Comparison of ENCODE assay signal across 20 cellular contexts in genomic region chr9:129901922-129902321, GRCh38.
A peak's percentile ranks its signal among the peaks of the same experiment; 100 is the strongest.
DNase-seq lines count a peak whose midpoint lies in the region; ATAC-seq and TF ChIP-seq lines count a peak whose summit lies in the region.
"Had no signal": no experiment of that assay in that cellular context is flagged by ENCODE, and none has a peak within 500 bp of the region (broad histone marks: within the 10 kb centered on the region; RNA-seq: fewer than 3 reads in every experiment).

No MANE protein-coding gene starts in this region.

- peak overlapping the region; percentile 52 for H3K27ac Mint-ChIP-seq in T-helper 1 cell treated with Interleukin-12 subunit alpha and Interleukin-12 subunit beta and Interleukin-4 antibody, amounts not matched to agents 30 μg/mL and 1 μg/mL, for 36 hours
- H3K27ac Mint-ChIP-seq in activated naive CD8-positive, alpha-beta T cell = peak overlapping the region; percentile 86
- H3K27ac Mint-ChIP-seq in naive thymus-derived CD4-positive, alpha-beta T cell = peak overlapping the region; percentile 58 to 97 (median 81)

- POLR2A ChIA-PET in naive thymus-derived CD4-positive, alpha-beta T cell (lab: Charles Lee) = interaction anchor here (0.6 to 2.1 kb wide), 2 partner anchors 8 to 11 kb away, joined by 3 to 5 read pairs; no protein-coding TSS in a partner anchor

- intact Hi-C loops in naive thymus-derived CD4-positive, alpha-beta T cell (cut with micrococcal nuclease) = no loop called here

- no peak overlapping the region for H3K4me3 Mint-ChIP-seq in T-helper 1 cell treated with Interleukin-12 subunit alpha and Interleukin-12 subunit beta and Interleukin-4 antibody, amounts not matched to agents 30 μg/mL and 1 μg/mL, for 36 hours
- no peak overlapping the region for H3K4me3 Mint-ChIP-seq in activated naive CD8-positive, alpha-beta T cell
- no peak overlapping the region for H3K4me3 Mint-ChIP-seq in naive thymus-derived CD4-positive, alpha-beta T cell

- ATAC-seq in DND-41 (ENCODE audit: insufficient read depth, low read depth) = no peak
- ATAC-seq in naive thymus-derived CD4-positive, alpha-beta T cell = no peak
- ATAC-seq in GM21515 (IDR thresholded peaks at IDR 0.05; ENCODE audit: unreplicated experiment) = no peak
- ATAC-seq: left colon, pancreas, PC-3 had no signal

- H4K20me1 ChIP-seq in DND-41 (ENCODE audit: insufficient read depth, low read length) = no peaks in the 10 kb centered on the region

- H3K9me3 Mint-ChIP-seq in T-helper 1 cell treated with Interleukin-12 subunit alpha and Interleukin-12 subunit beta and Interleukin-4 antibody, amounts not matched to agents 30 μg/mL and 1 μg/mL, for 36 hours = no peaks in the 10 kb centered on the region
- no peaks in the 10 kb centered on the region for H3K9me3 Mint-ChIP-seq in activated naive CD8-positive, alpha-beta T cell (ENCODE audit: low read depth)
- peaks cover 0 to 2% (median 0%) of the 10 kb centered on the region in 11 donors for H3K9me3 Mint-ChIP-seq in naive thymus-derived CD4-positive, alpha-beta T cell

- peaks cover 42% of the 10 kb centered on the region for H3K79me2 ChIP-seq in DND-41 (ENCODE audit: insufficient read depth, low read length)

- no peak for TF ChIP-seq CTCF in DND-41 (IDR thresholded peaks at IDR 0.05; ENCODE audit: borderline replicate concordance, extremely low read depth, low read length, poor library complexity, severe bottlenecking)

- no peaks in the 10 kb centered on the region for H3K9me3 ChIP-seq in DND-41 (ENCODE audit: insufficient read depth, low read length, severe bottlenecking)
- no peaks in the 10 kb centered on the region for H3K9me3 ChIP-seq in naive thymus-derived CD4-positive, alpha-beta T cell (ENCODE audit: control insufficient read depth in 2 of 3, low read length in 3 of 3)
- H3K9me3 ChIP-seq: pancreas, SJCRH30, uterus had no signal

- H3K4me3 ChIP-seq in DND-41 (ENCODE audit: low read depth in 1 of 2, low read length in 2 of 2) = no peak overlapping the region
- no peak overlapping the region for H3K4me3 ChIP-seq in naive thymus-derived CD4-positive, alpha-beta T cell (ENCODE audit: low read length)
- H3K4me3 ChIP-seq: cardiac muscle cell, pancreas, SJCRH30, skin epidermis, uterus had no signal

- peak overlapping the region; percentile 70 for H3K27ac ChIP-seq in DND-41 (ENCODE audit: low read length)
- peak overlapping the region; percentile 37 for H3K27ac ChIP-seq in naive thymus-derived CD4-positive, alpha-beta T cell (ENCODE audit: low read depth, low read length)
- H3K27ac ChIP-seq: cardiac muscle cell, pancreas, SJCRH30 had no signal

- no peaks in the 10 kb centered on the region for H3K27me3 ChIP-seq in DND-41 (ENCODE audit: insufficient read depth, low read length, poor library complexity)
- H3K27me3 ChIP-seq in naive thymus-derived CD4-positive, alpha-beta T cell (ENCODE audit: control insufficient read depth in 2 of 2, insufficient read depth in 2 of 2, low read length in 2 of 2) = no peaks in the 10 kb centered on the region
- H3K27me3 ChIP-seq: cardiac muscle cell, pancreas, SJCRH30, uterus had no signal

- H3K9ac ChIP-seq in DND-41 (ENCODE audit: low read depth, low read length) = no peak overlapping the region; the same call in 1 of the 2 replicates

- DNase-seq in T-helper 1 cell (no peak), DND-41 (no peak)
- no peak for DNase-seq in naive thymus-derived CD4-positive, alpha-beta T cell
- DNase-seq in activated CD4-positive, CD25-positive, alpha-beta regulatory T cell treated with anti-CD3 and anti-CD28 coated beads, Interleukin-2, amount 50 U/mL, for 72 hours = no peak
- no peak for DNase-seq in stimulated activated naive CD4-positive, alpha-beta T cell treated with Interleukin-2 at 50 U/mL for 16 hours (lab: John Stamatoyannopoulos, UW)
- DNase-seq: C1 segment of cervical spinal cord, foreskin fibroblast, left colon, MM.1S, NCI-H187, NCI-H526 treated with DMSO at 0.1 percent for 48 hours, pancreas, PC-3, SJCRH30, uterus had no signal

- peaks cover 64% of the 10 kb centered on the region for H3K36me3 Mint-ChIP-seq in T-helper 1 cell treated with Interleukin-12 subunit alpha and Interleukin-12 subunit beta and Interleukin-4 antibody, amounts not matched to agents 30 μg/mL and 1 μg/mL, for 36 hours (ENCODE audit: low read depth)
- peaks cover 14% of the 10 kb centered on the region for H3K36me3 Mint-ChIP-seq in activated naive CD8-positive, alpha-beta T cell
- peaks cover 10 to 75% (median 44%) of the 10 kb centered on the region in 5 donors for H3K36me3 Mint-ChIP-seq in naive thymus-derived CD4-positive, alpha-beta T cell

- H3K4me1 Mint-ChIP-seq in T-helper 1 cell treated with Interleukin-12 subunit alpha and Interleukin-12 subunit beta and Interleukin-4 antibody, amounts not matched to agents 30 μg/mL and 1 μg/mL, for 36 hours (ENCODE audit: low read depth) = peaks cover 17% of the 10 kb centered on the region
- peaks cover 28% of the 10 kb centered on the region for H3K4me1 Mint-ChIP-seq in activated naive CD8-positive, alpha-beta T cell (ENCODE audit: low read depth)
- H3K4me1 Mint-ChIP-seq in naive thymus-derived CD4-positive, alpha-beta T cell = peaks cover 14 to 56% (median 45%) of the 10 kb centered on the region in 7 donors

- CTCF ChIA-PET in naive thymus-derived CD4-positive, alpha-beta T cell (lab: Charles Lee) = interaction anchor here (0.7 kb wide), 1 partner anchor 778 kb away, joined by 3 read pairs; no protein-coding TSS in a partner anchor

- no peaks in the 10 kb centered on the region for H3K27me3 Mint-ChIP-seq in T-helper 1 cell treated with Interleukin-12 subunit alpha and Interleukin-12 subunit beta and Interleukin-4 antibody, amounts not matched to agents 30 μg/mL and 1 μg/mL, for 36 hours (ENCODE audit: low read depth)
- no peaks in the 10 kb centered on the region for H3K27me3 Mint-ChIP-seq in activated naive CD8-positive, alpha-beta T cell
- no peaks in the 10 kb centered on the region for H3K27me3 Mint-ChIP-seq in naive thymus-derived CD4-positive, alpha-beta T cell

- H3K4me2 ChIP-seq in DND-41 (ENCODE audit: insufficient read depth, low read length) = no peak overlapping the region

- H3K4me1 ChIP-seq in DND-41 (ENCODE audit: insufficient read depth, low read length) = peaks cover 44% of the 10 kb centered on the region
- no peaks in the 10 kb centered on the region for H3K4me1 ChIP-seq in naive thymus-derived CD4-positive, alpha-beta T cell (ENCODE audit: control insufficient read depth in 2 of 2, insufficient read depth in 2 of 2, low read length in 2 of 2)
- H3K4me1 ChIP-seq: pancreas, SJCRH30 had no signal

- no peak overlapping the region for H2AFZ ChIP-seq in DND-41 (ENCODE audit: low read depth, low read length)

- H3K36me3 ChIP-seq in DND-41 (ENCODE audit: insufficient read depth, low read length) = peaks cover 88% of the 10 kb centered on the region
- H3K36me3 ChIP-seq in naive thymus-derived CD4-positive, alpha-beta T cell (ENCODE audit: control insufficient read depth in 2 of 3, insufficient read depth in 3 of 3, low read length in 3 of 3) = peaks cover 11 to 82% (median 26%) of the 10 kb centered on the region in 3 experiments
- H3K36me3 ChIP-seq: pancreas, uterus had no signal
